1 cellular context compared by ENCODE assay signal in the genomic region with DNA sequence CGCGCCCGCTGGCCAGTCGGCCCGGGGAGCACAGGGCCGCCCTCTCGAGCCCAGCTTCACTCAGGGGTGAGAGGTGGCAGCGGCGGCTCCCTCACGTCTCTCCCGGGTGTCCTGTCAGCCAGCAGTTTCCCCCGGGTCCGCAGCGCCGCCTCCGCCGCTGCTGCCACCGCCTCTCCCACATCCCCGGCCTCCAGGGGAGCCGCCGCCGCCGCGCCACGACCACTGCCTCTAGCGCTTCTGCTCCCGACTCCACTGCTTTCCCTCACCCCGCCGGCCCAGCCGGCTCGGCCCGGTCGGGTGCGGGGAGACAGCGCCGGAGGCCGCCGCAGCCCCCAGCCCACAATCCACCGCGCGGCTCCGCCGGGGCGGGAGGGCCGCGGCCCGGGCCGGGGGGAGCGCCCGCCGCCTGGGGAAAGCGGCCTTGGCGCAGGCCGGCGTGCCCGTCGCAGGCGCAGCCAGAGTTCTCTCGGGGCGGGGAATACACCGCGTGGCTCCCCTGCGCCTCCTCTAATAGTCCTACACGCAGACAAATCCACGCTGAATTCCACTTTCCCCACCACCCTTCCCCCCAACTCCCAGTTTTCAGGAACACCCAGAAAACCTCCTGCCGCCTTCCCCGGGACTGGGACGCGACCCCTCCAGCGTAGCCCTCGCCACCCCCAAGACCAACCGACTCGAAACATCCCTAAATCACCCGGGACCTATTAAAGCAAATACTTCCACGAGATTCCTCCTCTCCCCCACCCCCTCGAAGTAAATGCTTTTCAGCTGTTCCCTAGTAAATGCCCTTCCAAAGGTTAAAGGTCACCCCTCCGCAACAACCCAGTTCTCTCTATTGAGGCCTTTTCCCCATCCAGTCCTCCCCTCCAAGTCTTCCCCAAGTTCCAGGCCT.
A peak's percentile ranks its signal among the peaks of the same experiment; 100 is the strongest.
TF ChIP-seq lines count a peak whose summit lies in the region.

Gene VPS54, minus strand, starts transcription at position 346 of the 892 bp plus-strand sequence. CDS start 35,429 bp downstream, outside the sequence.

TF ChIP-seq in SK-N-SH, 30 proteins besides CTCF, POLR2A, EP300 and RAD21 (continued from another document):
- TF ChIP-seq MXI1 (IDR thresholded peaks at IDR 0.05; ENCODE audit: low read depth, low read length) (peak; percentile 77; the same call in 1 of the 2 replicates), POLR2AphosphoS5 (IDR thresholded peaks at IDR 0.05; ENCODE audit: low read depth, low read length) (peak; percentile 39; the same call in 1 of the 2 replicates), JUND (IDR thresholded peaks at IDR 0.05) (no peak), TEAD4 (IDR thresholded peaks at IDR 0.05; ENCODE audit: borderline replicate concordance, insufficient read depth) (no peak), FOXM1 (IDR thresholded peaks at IDR 0.05; ENCODE audit: low read depth) (no peak)
